ENCODE assay signal across 1 cellular context in genomic region chr10:76150886-76151288, GRCh38.
A peak's percentile ranks its signal among the peaks of the same experiment; 100 is the strongest.
TF ChIP-seq lines count a peak whose summit lies in the region.

No MANE protein-coding gene starts in this region.

TF ChIP-seq in HepG2, 621 proteins besides CTCF, POLR2A, EP300 and RAD21 (continued from another document and continues in another):
- TF ChIP-seq HBP1 (CRISPR knock-in tag; IDR thresholded peaks at IDR 0.05; ENCODE audit: low read depth) (no peak), NFYC (CRISPR knock-in tag; IDR thresholded peaks at IDR 0.05) (no peak), NKX3-1 (CRISPR knock-in tag; IDR thresholded peaks at IDR 0.05) (no peak), MYC (CRISPR knock-in tag; IDR thresholded peaks at IDR 0.05; ENCODE audit: borderline replicate concordance) (no peak), ZNF101 (CRISPR knock-in tag; IDR thresholded peaks at IDR 0.05; ENCODE audit: borderline replicate concordance, low read depth) (no peak), PTBP1 (IDR thresholded peaks at IDR 0.05; ENCODE audit: low read depth, low read length, poor library complexity, severe bottlenecking) (no peak), ZNF33A (CRISPR knock-in tag; IDR thresholded peaks at IDR 0.05; ENCODE audit: borderline replicate concordance) (no peak), MAZ (IDR thresholded peaks at IDR 0.05; ENCODE audit: borderline replicate concordance, low read depth, low read length) (no peak), MAZ (CRISPR knock-in tag; IDR thresholded peaks at IDR 0.05; ENCODE audit: low read depth) (no peak), NFE2L1 (CRISPR knock-in tag; IDR thresholded peaks at IDR 0.05; ENCODE audit: borderline replicate concordance) (no peak), ZBTB1 (CRISPR knock-in tag; IDR thresholded peaks at IDR 0.05; ENCODE audit: borderline replicate concordance) (no peak), XRCC5 (optimal IDR thresholded peaks at IDR 0.05; ENCODE audit: low read length) (no peak), HNF4A (CRISPR knock-in tag; IDR thresholded peaks at IDR 0.05) (no peak), ZNF687 (CRISPR knock-in tag; IDR thresholded peaks at IDR 0.05) (no peak), ARNTL (CRISPR knock-in tag; IDR thresholded peaks at IDR 0.05) (no peak; the same call in 1 of the 2 replicates), ZNF337 (CRISPR knock-in tag; IDR thresholded peaks at IDR 0.05; ENCODE audit: borderline replicate concordance, low read depth) (no peak), ATAD3A (CRISPR knock-in tag; IDR thresholded peaks at IDR 0.05) (no peak), PCBP2 (optimal IDR thresholded peaks at IDR 0.05; ENCODE audit: low read depth, low read length, poor library complexity, severe bottlenecking) (no peak), MED1 (CRISPR knock-in tag; IDR thresholded peaks at IDR 0.05) (peak; percentile 88), ZNF841 (CRISPR knock-in tag; IDR thresholded peaks at IDR 0.05; ENCODE audit: borderline replicate concordance) (no peak), KAT2B (IDR thresholded peaks at IDR 0.05; ENCODE audit: borderline replicate concordance, low read depth, low read length) (no peak), CHD2 (IDR thresholded peaks at IDR 0.05; ENCODE audit: low read depth, low read length) (no peak), HDAC1 (CRISPR knock-in tag; IDR thresholded peaks at IDR 0.05) (no peak), ZBTB42 (CRISPR knock-in tag; IDR thresholded peaks at IDR 0.05) (no peak), KAT7 (CRISPR knock-in tag; IDR thresholded peaks at IDR 0.05; ENCODE audit: borderline replicate concordance) (no peak), ZNF275 (CRISPR knock-in tag; IDR thresholded peaks at IDR 0.05; ENCODE audit: borderline replicate concordance) (no peak), ZMYM4 (CRISPR knock-in tag; IDR thresholded peaks at IDR 0.05) (no peak), ATF1 (CRISPR knock-in tag; IDR thresholded peaks at IDR 0.05) (no peak), KLF15 (CRISPR knock-in tag; IDR thresholded peaks at IDR 0.05; ENCODE audit: borderline replicate concordance) (no peak), NRL (CRISPR knock-in tag; IDR thresholded peaks at IDR 0.05; ENCODE audit: borderline replicate concordance) (no peak), ARID3A (IDR thresholded peaks at IDR 0.05; ENCODE audit: low read depth, low read length) (no peak), ATRX (CRISPR knock-in tag; IDR thresholded peaks at IDR 0.05; ENCODE audit: borderline replicate concordance) (no peak), TFDP1 (CRISPR knock-in tag; IDR thresholded peaks at IDR 0.05; ENCODE audit: borderline replicate concordance) (no peak), SETDB1 (CRISPR knock-in tag; IDR thresholded peaks at IDR 0.05; ENCODE audit: borderline replicate concordance) (no peak), ZNF580 (CRISPR knock-in tag; IDR thresholded peaks at IDR 0.05; ENCODE audit: borderline replicate concordance, low read depth) (no peak), ZNF333 (CRISPR knock-in tag; IDR thresholded peaks at IDR 0.05; ENCODE audit: borderline replicate concordance) (no peak), USF2 (IDR thresholded peaks at IDR 0.05; ENCODE audit: low read depth, low read length) (no peak), USF2 (CRISPR knock-in tag; IDR thresholded peaks at IDR 0.05; ENCODE audit: borderline replicate concordance) (no peak), EZH2 (conservative IDR thresholded peaks at IDR 0.05; ENCODE audit: low read depth, low read length) (no peak), ZNF432 (CRISPR knock-in tag; IDR thresholded peaks at IDR 0.05; ENCODE audit: borderline replicate concordance) (no peak), CBX2 (IDR thresholded peaks at IDR 0.05; ENCODE audit: low read depth, low read length) (no peak), CBX2 (CRISPR knock-in tag; IDR thresholded peaks at IDR 0.05; ENCODE audit: low read depth) (no peak), MED8 (CRISPR knock-in tag; IDR thresholded peaks at IDR 0.05; ENCODE audit: insufficient replicate concordance) (no peak), RBM22 (optimal IDR thresholded peaks at IDR 0.05; ENCODE audit: low read length) (no peak), ZBTB49 (CRISPR knock-in tag; IDR thresholded peaks at IDR 0.05; ENCODE audit: borderline replicate concordance) (no peak), ZNF569 (CRISPR knock-in tag; IDR thresholded peaks at IDR 0.05; ENCODE audit: borderline replicate concordance) (no peak), KMT2A (CRISPR knock-in tag; IDR thresholded peaks at IDR 0.05) (no peak; the same call in 1 of the 2 replicates), SRSF1 (optimal IDR thresholded peaks at IDR 0.05; ENCODE audit: low read depth, low read length) (no peak), ZNF547 (CRISPR knock-in tag; IDR thresholded peaks at IDR 0.05) (0 out of 2 replicates have a peak, but pooled peaks have one; percentile 11), ZFAT (CRISPR knock-in tag; conservative IDR thresholded peaks at IDR 0.05) (no peak), HOXA5 (CRISPR knock-in tag; IDR thresholded peaks at IDR 0.05) (no peak), HNF4G (IDR thresholded peaks at IDR 0.05; ENCODE audit: borderline replicate concordance, low read depth, low read length) (peak; percentile 25; the same call in 1 of the 2 replicates), HNF4G (CRISPR knock-in tag; IDR thresholded peaks at IDR 0.05; ENCODE audit: borderline replicate concordance, low read depth) (no peak), ZBTB44 (CRISPR knock-in tag; IDR thresholded peaks at IDR 0.05) (no peak), SIX1 (CRISPR knock-in tag; IDR thresholded peaks at IDR 0.05; ENCODE audit: borderline replicate concordance) (no peak), ZNF234 (CRISPR knock-in tag; conservative IDR thresholded peaks at IDR 0.05) (no peak), ZFP41 (CRISPR knock-in tag; IDR thresholded peaks at IDR 0.05; ENCODE audit: borderline replicate concordance) (no peak), SP1 (IDR thresholded peaks at IDR 0.05) (no peak), SP1 (CRISPR knock-in tag; IDR thresholded peaks at IDR 0.05) (no peak)
